Comparison of ENCODE assay signal across 9 cellular contexts in genomic region chr3:174355505-174355904, GRCh38.
DNase-seq lines count a peak whose midpoint lies in the region; ATAC-seq and TF ChIP-seq lines count a peak whose summit lies in the region.
"Had no signal": no experiment of that assay in that cellular context is flagged by ENCODE, and none has a peak within 500 bp of the region (broad histone marks: within the 10 kb centered on the region; RNA-seq: fewer than 3 reads in every experiment).

No MANE protein-coding gene starts in this region.

- H3K36me3 ChIP-seq in osteoblast (ENCODE audit: insufficient read depth, low read length) (no peaks in the 10 kb centered on the region), vagina (no peaks in the 10 kb centered on the region)

- DNase-seq in NCI-H1092 (lab: John Stamatoyannopoulos, UW): peak; percentile 20
- no peak for DNase-seq in astrocyte of the spinal cord (ENCODE audit: low read depth, low spot score)
- DNase-seq in osteoblast (ENCODE audit: insufficient read length, low spot score, missing footprints): no peak
- DNase-seq in vagina (ENCODE audit: extremely low spot score in 2 of 2): no peak
- DNase-seq in cerebellum (ENCODE audit: low spot score): no peak
- DNase-seq: natural killer cell had no signal

- H3K4me2 ChIP-seq in osteoblast (ENCODE audit: insufficient read depth, low read length): no peak overlapping the region

- no peak for TF ChIP-seq POLR2A in vagina (IDR thresholded peaks at IDR 0.05)

- H3K9me3 ChIP-seq in osteoblast (ENCODE audit: low read depth, low read length) (no peaks in the 10 kb centered on the region), vagina (no peaks in the 10 kb centered on the region)

- no peaks in the 10 kb centered on the region for H4K20me1 ChIP-seq in osteoblast (ENCODE audit: insufficient read depth, low read length)

- peak overlapping the region; percentile 0 for H2AFZ ChIP-seq in osteoblast (ENCODE audit: low read length)

- H3K27me3 ChIP-seq in osteoblast (ENCODE audit: insufficient read depth, low read length) (no peaks in the 10 kb centered on the region), vagina (no peaks in the 10 kb centered on the region)

- intact Hi-C loops in vagina (cut with DNase I): no loop called here

- peak; percentile 28 for TF ChIP-seq CTCF in GM12873 (IDR thresholded peaks at IDR 0.05; ENCODE audit: insufficient read depth, low read depth, low read length, missing control alignments)
- TF ChIP-seq CTCF in astrocyte of the spinal cord (IDR thresholded peaks at IDR 0.05; ENCODE audit: low read depth, low read length): peak; percentile 35
- peak; percentile 38 for TF ChIP-seq CTCF in osteoblast (IDR thresholded peaks at IDR 0.05; ENCODE audit: extremely low read depth, low read depth, low read length)
- no peak for TF ChIP-seq CTCF in vagina (IDR thresholded peaks at IDR 0.05)

- no peak for ATAC-seq in HG03469 (IDR thresholded peaks at IDR 0.05; ENCODE audit: unreplicated experiment)
- ATAC-seq: activated naive CD4-positive, alpha-beta T cell treated with anti-CD3 and anti-CD28 coated beads, Interleukin-2, amount 50 U/mL, for 72 hours; natural killer cell had no signal

- in situ Hi-C loops in astrocyte of the spinal cord (cut with HindIII; ENCODE audit: low sequenced_read_pairs): no loop called here

- H3K4me1 ChIP-seq in osteoblast (ENCODE audit: insufficient read depth, low read length) (no peaks in the 10 kb centered on the region), vagina (no peaks in the 10 kb centered on the region)

- no peaks in the 10 kb centered on the region for H3K79me2 ChIP-seq in osteoblast (ENCODE audit: insufficient read depth, low read length)

- H3K27ac ChIP-seq in osteoblast (ENCODE audit: low read depth, low read length): no peak overlapping the region
- H3K27ac ChIP-seq in vagina: no peak overlapping the region

- no peak overlapping the region for H3K4me3 ChIP-seq in astrocyte of the spinal cord (ENCODE audit: low read depth, low read length)
- H3K4me3 ChIP-seq in osteoblast (ENCODE audit: insufficient read depth, low read length): no peak overlapping the region
- no peak overlapping the region for H3K4me3 ChIP-seq in vagina

Comparison
In these comparisons a context has a peak if more than half of its experiments do, and no peak if none do; other contexts are left out.
1. CTCF ChIP-seq: peak in GM12873 (single experiment), astrocyte of the spinal cord (single experiment) and osteoblast (single experiment); none in vagina (0 of 3).